In the genomic region with DNA sequence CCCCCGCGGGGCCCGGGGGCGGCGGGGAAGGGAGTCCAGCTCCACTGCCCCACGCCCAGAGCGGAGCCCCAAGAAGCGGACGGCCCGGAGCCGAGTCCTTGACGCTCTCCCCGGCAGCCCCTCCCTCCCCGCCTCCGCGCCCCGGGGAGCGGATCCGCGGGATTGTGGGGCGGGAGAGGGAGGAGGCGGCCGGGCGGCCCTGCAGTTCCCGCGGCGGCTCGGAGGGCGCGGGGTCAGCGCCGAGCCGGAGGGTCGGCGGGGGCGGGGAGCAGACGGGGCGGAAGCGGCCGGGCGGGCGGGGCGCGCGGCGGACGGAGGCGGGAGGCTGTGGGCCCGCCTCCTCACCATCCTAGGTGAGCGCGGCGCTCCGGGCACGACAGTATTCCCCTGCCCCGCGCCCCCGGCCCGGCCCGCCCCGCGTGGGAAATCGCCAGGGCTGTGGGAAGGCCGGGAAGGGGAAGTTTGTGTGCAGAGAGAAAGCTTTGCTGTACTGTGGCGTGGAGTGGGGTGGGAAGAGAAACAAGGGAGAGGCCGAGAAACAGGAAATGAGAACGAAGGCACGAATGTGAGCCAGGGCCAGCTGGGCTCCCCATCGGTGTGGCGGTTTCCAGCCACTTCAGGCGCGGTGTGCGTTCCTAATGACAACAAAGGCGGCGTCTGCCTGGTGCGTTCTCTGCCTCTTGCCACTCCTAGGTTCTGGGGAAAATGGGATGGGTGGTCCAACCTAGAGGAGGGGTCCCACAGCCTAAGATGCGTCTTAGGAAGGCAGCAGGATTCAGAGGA, we compare ENCODE assay signal across 9 cellular contexts. TPM values are rescaled to one million over a fixed set of nuclear protein-coding genes. Genes with fewer than 3 reads are reported as not detected.
DNase-seq lines count a peak whose midpoint lies in the region; ATAC-seq and TF ChIP-seq lines count a peak whose summit lies in the region.
"Had no signal": no experiment of that assay in that cellular context is flagged by ENCODE, and none has a peak within 500 bp of the region (broad histone marks: within the 10 kb centered on the region; RNA-seq: fewer than 3 reads in every experiment).

No MANE protein-coding gene starts in this region.

- no peak overlapping the region for H3K4me3 Mint-ChIP-seq in endothelial cell (ENCODE audit: unreplicated experiment)

- H3K4me1 ChIP-seq in BE2C (peaks cover 5% of the 10 kb centered on the region), mucosa of descending colon (ENCODE audit: low read depth) (peaks cover 23% of the 10 kb centered on the region)

- H3K27ac Mint-ChIP-seq in endothelial cell (ENCODE audit: unreplicated experiment) = no peak overlapping the region

- H3K27me3 Mint-ChIP-seq in endothelial cell (ENCODE audit: unreplicated experiment) = peaks cover 10% of the 10 kb centered on the region

- TF ChIP-seq CTCF in BE2C (IDR thresholded peaks at IDR 0.05; ENCODE audit: low read depth, low read length) = no peak
- TF ChIP-seq CTCF in endothelial cell (IDR thresholded peaks at IDR 0.05; ENCODE audit: unreplicated experiment) = no peak
- no peak for TF ChIP-seq CTCF in mucosa of descending colon (IDR thresholded peaks at IDR 0.05)

- H3K4me3 ChIP-seq in BE2C (ENCODE audit: low read depth, low read length) (peak overlapping the region; percentile 91), mucosa of descending colon (peak overlapping the region; percentile 60)

- peaks cover 6% of the 10 kb centered on the region for H3K36me3 Mint-ChIP-seq in endothelial cell (ENCODE audit: low read depth, unreplicated experiment)

- no peaks in the 10 kb centered on the region for H3K36me3 ChIP-seq in BE2C
- no peaks in the 10 kb centered on the region for H3K36me3 ChIP-seq in mucosa of descending colon (ENCODE audit: low read depth)

- ATAC-seq in GM19025 (IDR thresholded peaks at IDR 0.05; ENCODE audit: low read depth, unreplicated experiment) (peak; percentile 44), HG03159 (IDR thresholded peaks at IDR 0.05; ENCODE audit: unreplicated experiment) (peak; percentile 47), mucosa of descending colon (peak; percentile 69)

- DNase-seq in BE2C = peak; percentile 75
- peak; percentile 89 for DNase-seq in NCI-H526 treated with DMSO at 0.1 percent for 48 hours (lab: John Stamatoyannopoulos, UW)
- peak in 2 of 3 experiments; percentile 59 to 60 for DNase-seq in activated CD8-positive, alpha-beta memory T cell treated with anti-CD3 and anti-CD28 coated beads for 48 hours (ENCODE audit: low read depth in 2 of 3, low spot score in 2 of 3)
- peak; percentile 80 for DNase-seq in endothelial cell (ENCODE audit: low spot score)
- peak; percentile 78 to 86 (median 84) for DNase-seq in mucosa of descending colon
- DNase-seq in stimulated activated CD8-positive, alpha-beta memory T cell treated with anti-CD3 and anti-CD28 coated beads, Interleukin-7, amount 100 ng/mL, for 48 hours (ENCODE audit: extremely low read depth in 1 of 2, low read depth in 1 of 2) = peak; percentile 19 to 54

- intact Hi-C loops in mucosa of descending colon (cut with DNase I, micrococcal nuclease) = loop anchor here in 1 of 2 donors (10.0 kb wide), 1 partner anchor 381 kb away; no protein-coding TSS in a partner anchor

- no peaks in the 10 kb centered on the region; the same call in 1 of the 2 replicates for H3K27me3 ChIP-seq in BE2C

- peaks cover 17% of the 10 kb centered on the region for H3K4me1 Mint-ChIP-seq in endothelial cell (ENCODE audit: unreplicated experiment)

- H3K9me3 ChIP-seq in BE2C (no peaks in the 10 kb centered on the region), mucosa of descending colon (no peaks in the 10 kb centered on the region)

- H3K9me3 Mint-ChIP-seq in endothelial cell (ENCODE audit: unreplicated experiment) = no peaks in the 10 kb centered on the region
- H3K9me3 Mint-ChIP-seq: T-helper 1 cell treated with Interleukin-12 subunit alpha and Interleukin-12 subunit beta and Interleukin-4 antibody, amounts not matched to agents 30 μg/mL and 1 μg/mL, for 36 hours had no signal

RNA-seq across cellular contexts. Expression of gene KLF12, which starts 1.3 kb away (rescaled TPM):
- 3.7 TPM for polyA plus RNA-seq in BE2C (2012; ENCODE audit: insufficient read depth, insufficient read length, low read depth)
- total RNA-seq in endothelial cell (ENCODE audit: unreplicated experiment) = 26.9 TPM
- total RNA-seq in mucosa of descending colon = 10 to 100 TPM in 2 of 3 donors, 1 to 10 TPM in 1; 7.4 to 14.1 (median 10.5) TPM

Comparison
In these comparisons a context has a peak if more than half of its experiments do, and no peak if none do; other contexts are left out.
1. Peak in every context shown above with its lines: DNase-seq, ATAC-seq and H3K4me3 ChIP-seq.
2. DNase-seq: peak in every context shown above with its lines; median percentile 89 in NCI-H526 treated with DMSO at 0.1 percent for 48 hours; 84 in mucosa of descending colon; 80 in endothelial cell; 75 in BE2C; 60 in activated CD8-positive, alpha-beta memory T cell treated with anti-CD3 and anti-CD28 coated beads for 48 hours; 36 in stimulated activated CD8-positive, alpha-beta memory T cell treated with anti-CD3 and anti-CD28 coated beads, Interleukin-7, amount 100 ng/mL, for 48 hours.